Comparison of ENCODE assay signal across 13 cellular contexts in genomic region chr1:92944901-92945747, GRCh38. TPM values are rescaled to one million over a fixed set of nuclear protein-coding genes. Genes with fewer than 3 reads are reported as not detected.
DNase-seq lines count a peak whose midpoint lies in the region; ATAC-seq, FAIRE-seq and TF ChIP-seq lines count a peak whose summit lies in the region.
"Had no signal": no experiment of that assay in that cellular context is flagged by ENCODE, and none has a peak within 500 bp of the region (broad histone marks: within the 10 kb centered on the region; RNA-seq: fewer than 3 reads in every experiment).

No MANE protein-coding gene starts in this region.

- H3K4me3 Mint-ChIP-seq in activated CD4-positive, alpha-beta memory T cell treated with anti-CD3 and anti-CD28 coated beads, Interleukin-2, amount 10 ng/mL, durations not matched to agents 7 days and 5 days = no peak overlapping the region
- H3K4me3 Mint-ChIP-seq: natural killer cell had no signal

- POLR2A ChIA-PET in HepG2 (lab: Yijun Ruan, JAX) (no interaction called here), OCI-LY7 (lab: Charles Lee) (interaction anchor here (0.7 to 2.7 kb wide), 19 partner anchors 8 to 91 kb away, joined by 3 to 24 read pairs (median 4); no protein-coding TSS in a partner anchor)
- POLR2A ChIA-PET in activated CD4-positive, alpha-beta memory T cell treated with anti-CD3 and anti-CD28 coated beads, Interleukin-2, amount 10 ng/mL, durations not matched to agents 7 days and 5 days (lab: Charles Lee) = interaction anchor here (1.1 to 1.6 kb wide), 3 partner anchors 11 to 17 kb away, joined by 4 read pairs; partner anchors contain the start of gene DIPK1A

- in situ Hi-C loops in HepG2 (cut with HindIII; ENCODE audit: extremely low pct_ligation_motif_present, low pct_unique_long_range_greater_than_20kb) = no loop called here

- H3K36me3 Mint-ChIP-seq in activated CD4-positive, alpha-beta memory T cell treated with anti-CD3 and anti-CD28 coated beads, Interleukin-2, amount 10 ng/mL, durations not matched to agents 7 days and 5 days (ENCODE audit: low read depth) = no peaks in the 10 kb centered on the region
- H3K36me3 Mint-ChIP-seq: natural killer cell had no signal

- WGBS in liver = 82% methylated on average over 3 of the region's 3 CpGs
- WGBS in HepG2 (ENCODE audit: low lambda C conversion rate) = 93% methylated on average over 3 of the region's 3 CpGs
- WGBS in right lobe of liver (ENCODE audit: insufficient coverage, low coverage, low lambda C conversion rate, missing lambda C conversion rate) = 59% methylated on average over 3 of the region's 3 CpGs
- WGBS in aorta, 2 donors = 71 to 74% methylated on average over 3 of the region's 3 CpGs

- H3K36me3 ChIP-seq in liver (ENCODE audit: control insufficient read depth in 4 of 4, insufficient read depth in 3 of 4, low read depth in 1 of 4, low read length in 3 of 4) (no peaks in the 10 kb centered on the region), HepG2 (replicated peaks in 1 of 2; ENCODE audit: control insufficient read depth in 1 of 2, insufficient read depth in 2 of 2, low read length in 2 of 2) (no peaks in the 10 kb centered on the region), OCI-LY7 (ENCODE audit: insufficient read depth, low read length) (peaks cover 25% of the 10 kb centered on the region), right lobe of liver (no peaks in the 10 kb centered on the region), aorta (ENCODE audit: control insufficient read depth in 1 of 2, insufficient read depth in 2 of 2, low read length in 1 of 2) (no peaks in the 10 kb centered on the region)

- TF ChIP-seq CTCF in liver (IDR thresholded peaks at IDR 0.05; ENCODE audit: low read depth, low read length, missing input control) = no peak
- no peak for TF ChIP-seq CTCF in HepG2 (CRISPR knock-in tag; IDR thresholded peaks at IDR 0.05)
- no peak for TF ChIP-seq CTCF in OCI-LY7 (conservative IDR thresholded peaks at IDR 0.05; ENCODE audit: low read length)
- TF ChIP-seq CTCF in right lobe of liver (IDR thresholded peaks at IDR 0.05) = no peak

- peaks cover 37% of the 10 kb centered on the region for H3K4me1 Mint-ChIP-seq in activated CD4-positive, alpha-beta memory T cell treated with anti-CD3 and anti-CD28 coated beads, Interleukin-2, amount 10 ng/mL, durations not matched to agents 7 days and 5 days

- ATAC-seq in HepG2 (no peak), right lobe of liver (peak; percentile 41 to 48 (median 46)), aorta (ENCODE audit: low FRiP score) (no peak), GM19467 (IDR thresholded peaks at IDR 0.05; ENCODE audit: unreplicated experiment) (no peak)
- ATAC-seq: natural killer cell had no signal

- TF ChIP-seq EP300 in HepG2 (IDR thresholded peaks at IDR 0.05; ENCODE audit: low read depth in 2 of 2, low read length in 2 of 2) (no peak), HepG2 (CRISPR knock-in tag; IDR thresholded peaks at IDR 0.05; ENCODE audit: borderline replicate concordance) (no peak)

- H3K27ac Mint-ChIP-seq in activated CD4-positive, alpha-beta memory T cell treated with anti-CD3 and anti-CD28 coated beads, Interleukin-2, amount 10 ng/mL, durations not matched to agents 7 days and 5 days = no peak overlapping the region

- CTCF ChIA-PET in HepG2 (lab: Yijun Ruan, JAX; ENCODE audit: low intra/inter-chr PET ratio, low total read pairs) (no interaction called here), OCI-LY7 (lab: Charles Lee; ENCODE audit: unreplicated experiment) (interaction anchor here (0.7 kb wide), 1 partner anchor 11 kb away, joined by 3 read pairs; no protein-coding TSS in a partner anchor)
- CTCF ChIA-PET in activated CD4-positive, alpha-beta memory T cell treated with anti-CD3 and anti-CD28 coated beads, Interleukin-2, amount 10 ng/mL, durations not matched to agents 7 days and 5 days (lab: Charles Lee) = interaction anchor here (0.9 to 2.3 kb wide), 6 partner anchors 13 to 113 kb away, joined by 3 to 6 read pairs (median 4); partner anchors contain the start of gene RPL5

- H2AFZ ChIP-seq in HepG2 (ENCODE audit: low read length) = no peak overlapping the region
- H2AFZ ChIP-seq in OCI-LY7 (ENCODE audit: low read length) = no peak overlapping the region

- TF ChIP-seq RAD21 in liver (IDR thresholded peaks at IDR 0.05) = no peak
- no peak for TF ChIP-seq RAD21 in HepG2 (CRISPR knock-in tag; IDR thresholded peaks at IDR 0.05)

- no peak overlapping the region for H3K4me2 ChIP-seq in HepG2 (ENCODE audit: low read depth, low read length)
- peak overlapping the region; percentile 86 for H3K4me2 ChIP-seq in OCI-LY7 (ENCODE audit: low read length)

- no peaks in the 10 kb centered on the region for H3K9me3 Mint-ChIP-seq in activated CD4-positive, alpha-beta memory T cell treated with anti-CD3 and anti-CD28 coated beads, Interleukin-2, amount 10 ng/mL, durations not matched to agents 7 days and 5 days
- H3K9me3 Mint-ChIP-seq: natural killer cell had no signal

- no peak for FAIRE-seq in HepG2 (lab: Jason Lieb, UNC)
- FAIRE-seq: endometrium had no signal

- no peak overlapping the region for H3K4me3 ChIP-seq in liver (ENCODE audit: low read depth in 1 of 3, low read length in 3 of 3)
- H3K4me3 ChIP-seq in HepG2 (replicated peaks in 1 of 3; ENCODE audit: insufficient read depth in 1 of 3, low read depth in 2 of 3, low read length in 3 of 3) = no peak overlapping the region
- peak overlapping the region; percentile 52 for H3K4me3 ChIP-seq in OCI-LY7 (ENCODE audit: low read depth, low read length, poor library complexity, severe bottlenecking)
- no peak overlapping the region for H3K4me3 ChIP-seq in right lobe of liver
- no peak overlapping the region for H3K4me3 ChIP-seq in aorta (ENCODE audit: low read length in 2 of 2)

- intact Hi-C loops in HepG2 (cut with micrococcal nuclease; ENCODE audit: unreplicated experiment) = no loop called here
- intact Hi-C loops in OCI-LY7 (cut with micrococcal nuclease; ENCODE audit: unreplicated experiment) = no loop called here
- intact Hi-C loops in right lobe of liver (cut with DNase I) = no loop called here
- intact Hi-C loops in aorta (cut with DNase I) = no loop called here

- H3K9me3 ChIP-seq in liver (ENCODE audit: control insufficient read depth in 4 of 4, low read length in 3 of 4) (no peaks in the 10 kb centered on the region), HepG2 (ENCODE audit: low read length) (no peaks in the 10 kb centered on the region), OCI-LY7 (ENCODE audit: low read length) (peaks cover 15% of the 10 kb centered on the region), right lobe of liver (no peaks in the 10 kb centered on the region), aorta (ENCODE audit: control insufficient read depth, low read length) (no peaks in the 10 kb centered on the region)

- H3K27me3 Mint-ChIP-seq in activated CD4-positive, alpha-beta memory T cell treated with anti-CD3 and anti-CD28 coated beads, Interleukin-2, amount 10 ng/mL, durations not matched to agents 7 days and 5 days = no peaks in the 10 kb centered on the region

- H3K27me3 ChIP-seq in liver (ENCODE audit: control insufficient read depth in 4 of 4, insufficient read depth in 4 of 4, low read length in 3 of 4) = no peaks in the 10 kb centered on the region
- no peaks in the 10 kb centered on the region for H3K27me3 ChIP-seq in HepG2 (ENCODE audit: control insufficient read depth in 1 of 2, insufficient read depth in 2 of 2, low read length in 2 of 2)
- no peaks in the 10 kb centered on the region for H3K27me3 ChIP-seq in right lobe of liver
- no peaks in the 10 kb centered on the region for H3K27me3 ChIP-seq in aorta (ENCODE audit: control insufficient read depth in 1 of 2, insufficient read depth in 2 of 2, low read length in 1 of 2)

- H3K4me1 ChIP-seq in liver (ENCODE audit: control insufficient read depth in 4 of 4, insufficient read depth in 4 of 4, low read length in 3 of 4) (peaks cover 10 to 36% (median 18%) of the 10 kb centered on the region in 4 donors), HepG2 (ENCODE audit: insufficient read depth, low read length) (peaks cover 48% of the 10 kb centered on the region), OCI-LY7 (ENCODE audit: insufficient read depth, low read length, poor library complexity, severe bottlenecking) (peaks cover 96% of the 10 kb centered on the region), right lobe of liver (peaks cover 0 to 41% (median 11%) of the 10 kb centered on the region in 4 donors), aorta (ENCODE audit: control insufficient read depth in 1 of 2, insufficient read depth in 2 of 2, low read length in 2 of 2) (peaks cover 2 to 4% of the 10 kb centered on the region in 2 donors)

- BruUV-seq in HepG2 (replicated peaks; lab: Mats Ljungman, UMichigan) (no TSS peak), OCI-LY7 (replicated peaks; lab: Mats Ljungman, UMichigan) (no TSS peak)

- TF ChIP-seq POLR2A in HepG2 (IDR thresholded peaks at IDR 0.05; ENCODE audit: insufficient read depth in 1 of 2, low read depth in 2 of 2, low read length in 2 of 2) = no peak
- TF ChIP-seq POLR2A in right lobe of liver (IDR thresholded peaks at IDR 0.05) = no peak

- H4K20me1 ChIP-seq in HepG2 (ENCODE audit: insufficient read depth, low read length) (no peaks in the 10 kb centered on the region), OCI-LY7 (ENCODE audit: insufficient read depth, low read length) (no peaks in the 10 kb centered on the region)

- H3K9ac ChIP-seq in liver (ENCODE audit: low read depth in 1 of 2, low read length in 2 of 2) (no peak overlapping the region), HepG2 (ENCODE audit: insufficient read depth, low read depth, low read length) (no peak overlapping the region)

- peaks cover 27% of the 10 kb centered on the region for H3K79me2 ChIP-seq in HepG2 (ENCODE audit: insufficient read depth, low read length)
- H3K79me2 ChIP-seq in OCI-LY7 (ENCODE audit: insufficient read depth, low read depth, low read length) = peaks cover 100% of the 10 kb centered on the region

- peak overlapping the region; percentile 13 to 21 for H3K27ac ChIP-seq in liver (ENCODE audit: low read depth in 1 of 2, low read length in 2 of 2)
- H3K27ac ChIP-seq in HepG2 (ENCODE audit: extremely low read length, insufficient read depth, low read length) = no peak overlapping the region
- peak overlapping the region; percentile 73 for H3K27ac ChIP-seq in OCI-LY7 (ENCODE audit: low read depth, low read length, poor library complexity, severe bottlenecking)
- H3K27ac ChIP-seq in right lobe of liver = peak overlapping the region; percentile 6 to 24 (median 7)
- peak overlapping the region; percentile 76 to 83 for H3K27ac ChIP-seq in aorta (ENCODE audit: low read depth in 1 of 2, low read length in 2 of 2)

- no peak for DNase-seq in HepG2 (ENCODE audit: low spot score)
- DNase-seq in OCI-LY7 (ENCODE audit: low spot score) = peak; percentile 47
- no peak for DNase-seq in right lobe of liver
- no peak for DNase-seq in aorta
- DNase-seq in NCI-H2029 (lab: John Stamatoyannopoulos, UW) = no peak
- no peak for DNase-seq in activated CD4-positive, alpha-beta memory T cell treated with anti-CD3 and anti-CD28 coated beads, Interleukin-2, amount 10 ng/mL, durations not matched to agents 7 days and 5 days
- DNase-seq: amniotic stem cell, natural killer cell, NCI-H1417 treated with DMSO at 0.1 percent for 48 hours, T-helper 2 cell had no signal

- no peaks in the 10 kb centered on the region for H3K9me2 ChIP-seq in OCI-LY7 (ENCODE audit: insufficient read depth, low read length)

RNA-seq across cellular contexts. Expression of gene DIPK1A, which starts 16.1 kb away (rescaled TPM):
- 10 to 100 TPM in 1 of 2 donors, 1 to 10 TPM in 1; 7.9 to 11.6 TPM for total RNA-seq in liver
- polyA plus RNA-seq in liver = 10 to 100 TPM in 1 of 2 donors, 1 to 10 TPM in 1; 9.9 to 10.4 TPM
- total RNA-seq in HepG2 (2016; rRNA removed; fragmentation: Illumina TruSeq; extraction: Trizol) = 7.7 and 8.4 TPM in 2 replicates
- total RNA-seq in HepG2 (2016; cell fraction: cytosol; rRNA removed; fragmentation: Illumina TruSeq; extraction: Trizol; ENCODE audit: low read depth) = 1.2 and 1.3 TPM in 2 replicates
- total RNA-seq in HepG2 (2016; cell fraction: insoluble cytoplasmic fraction; rRNA removed; fragmentation: Illumina TruSeq; extraction: Trizol) = 7.4 and 8.9 TPM in 2 replicates
- total RNA-seq in HepG2 (2016; cell fraction: membrane; rRNA removed; fragmentation: Illumina TruSeq; extraction: Trizol) = 4.5 and 4.8 TPM in 2 replicates
- total RNA-seq in HepG2 (2016; cell fraction: nucleus; rRNA removed; fragmentation: Illumina TruSeq; extraction: Trizol) = 8.6 and 11.1 TPM in 2 replicates
- 7.0 and 8.4 TPM in 2 replicates for polyA plus RNA-seq in HepG2 (2011; rRNA removed)
- polyA plus RNA-seq in HepG2 (2011; cell fraction: cytosol; rRNA removed) = 3.4 and 7.4 TPM in 2 replicates
- polyA plus RNA-seq in HepG2 (2011; cell fraction: nucleus; rRNA removed) = 1.1 and 2.3 TPM in 2 replicates
- 17.3 and 18.3 TPM in 2 replicates for polyA plus RNA-seq in HepG2 (2012)
- 1.4 and 1.6 TPM in 2 replicates for polyA plus RNA-seq in HepG2 (2016; cell fraction: cytosol; fragmentation: Illumina TruSeq; extraction: Trizol; ENCODE audit: low read depth)
- 11.5 and 12.4 TPM in 2 replicates for polyA plus RNA-seq in HepG2 (2016; cell fraction: insoluble cytoplasmic fraction; fragmentation: Illumina TruSeq; extraction: Trizol; ENCODE audit: low read depth)
- polyA plus RNA-seq in HepG2 (2016; cell fraction: membrane; fragmentation: Illumina TruSeq; extraction: Trizol; ENCODE audit: low read depth) = 4.5 and 4.8 TPM in 2 replicates
- polyA plus RNA-seq in HepG2 (2016; cell fraction: nucleus; fragmentation: Illumina TruSeq; extraction: Trizol; ENCODE audit: insufficient read depth, low read depth) = 13.7 and 15.3 TPM in 2 replicates
- 0.37 and 2.1 TPM in 2 replicates for polyA minus RNA-seq in HepG2 (2011; rRNA and poly(A)+ RNA removed; ENCODE audit: low replicate concordance)
- polyA minus RNA-seq in HepG2 (2011; cell fraction: cytosol; rRNA and poly(A)+ RNA removed) = 6.2 and 6.6 TPM in 2 replicates
- polyA minus RNA-seq in HepG2 (2011; cell fraction: nucleus; rRNA and poly(A)+ RNA removed) = 4.6 and 6.7 TPM in 2 replicates
- 13.0 and 13.5 TPM in 2 replicates for total RNA-seq in OCI-LY7 (2014; rRNA removed; shearing (Covaris generic))
- 25.4 and 26.2 TPM in 2 replicates for total RNA-seq in OCI-LY7 (2022)
- 10 to 100 TPM; 10.8 to 25.3 (median 15.1) TPM for total RNA-seq in right lobe of liver
- total RNA-seq in aorta = 10 to 100 TPM; 11.0 to 15.9 TPM
- 10 to 100 TPM in 1 of 2 donors, 1 to 10 TPM in 1; 4.9 to 10.6 TPM for polyA plus RNA-seq in aorta
- total RNA-seq in activated CD4-positive, alpha-beta memory T cell treated with anti-CD3 and anti-CD28 coated beads, Interleukin-2, amount 10 ng/mL, durations not matched to agents 7 days and 5 days = 10 to 100 TPM; 12.7 to 17.2 TPM

Comparison
In these comparisons a context has a peak if more than half of its experiments do, and no peak if none do; other contexts are left out.
1. ATAC-seq: peak in right lobe of liver (4 of 4); none in HepG2 (single experiment), aorta (single experiment) and GM19467 (single experiment).